ENCODE assay signal across 8 cellular contexts in genomic region chr15:63041982-63042878, GRCh38. TPM values are rescaled to one million over a fixed set of nuclear protein-coding genes. Genes with fewer than 3 reads are reported as not detected.
DNase-seq lines count a peak whose midpoint lies in the region; ATAC-seq and TF ChIP-seq lines count a peak whose summit lies in the region.

Gene TPM1 (plus strand): TSS chr15:63042747. CDS start chr15:63042830, 83 bp downstream.

- intact Hi-C loops in HCT116 (cut with micrococcal nuclease) (loop anchor here (10.0 kb wide), 1 partner anchor 233 kb away; the partner anchor contains the start of gene APH1B), tibial artery (cut with DNase I; ENCODE audit: low total_unique reads) (loop anchor here (5.0 kb wide), 1 partner anchor 195 kb away; no protein-coding TSS in a partner anchor)

- H3K4me2 ChIP-seq in HCT116 (ENCODE audit: low read length) = no peak within 1 kb of the TSS

- no peaks in the 10 kb centered on the region for H4K20me1 ChIP-seq in HCT116 (ENCODE audit: insufficient read depth)

- H3K27me3 ChIP-seq in BJ (ENCODE audit: control insufficient read depth, insufficient read depth, low read length) (no peaks in the 10 kb centered on the region), HCT116 (ENCODE audit: insufficient read depth, low read length) (no peaks in the 10 kb centered on the region), mononuclear cell (ENCODE audit: insufficient read depth, low read length) (peaks cover 75% of the 10 kb centered on the region), tibial artery (no peaks in the 10 kb centered on the region)

- RAD21 ChIA-PET in HCT116 (lab: Charles Lee; ENCODE audit: low non-redundant PET in 1 of 2, low total read pairs in 2 of 2, uncharacterized antibody in 2 of 2, unreplicated experiment in 2 of 2) = no interaction called here

- CTCF ChIA-PET in BJ (lab: Yijun Ruan, JAX) (interaction anchor here (1.2 to 1.4 kb wide), 3 partner anchors 65 to 260 kb away, joined by 3 to 4 read pairs (median 4); no protein-coding TSS in a partner anchor), HCT116 (lab: Charles Lee) (no interaction called here)

- ATAC-seq in HCT116 (no peak), HG03520 (IDR thresholded peaks at IDR 0.05; ENCODE audit: unreplicated experiment) (no peak)

- H3K4me3 ChIP-seq in BJ (ENCODE audit: low read depth, low read length) (peak within 1 kb of the TSS; percentile 90), HCT116 (replicated peaks in 1 of 2; ENCODE audit: low read depth in 1 of 2, low read length in 2 of 2) (no peak within 1 kb of the TSS), epithelial cell of proximal tubule (ENCODE audit: low read depth, low read length) (peak within 1 kb of the TSS; percentile 75), mononuclear cell (ENCODE audit: low read length) (no peak within 1 kb of the TSS), tibial artery (peak within 1 kb of the TSS; percentile 90 to 95)

- TF ChIP-seq RAD21 in HCT116 (IDR thresholded peaks at IDR 0.05; ENCODE audit: low read depth) = no peak

- no TSS peak for BruUV-seq in HCT116 (replicated peaks; lab: Mats Ljungman, UMichigan)

- H3K9me3 ChIP-seq in HCT116 (ENCODE audit: control insufficient read depth in 1 of 2, insufficient read depth in 1 of 2, low read depth in 1 of 2, low read length in 2 of 2) = no peaks in the 10 kb centered on the region
- H3K9me3 ChIP-seq in mononuclear cell (ENCODE audit: low read depth, low read length) = no peaks in the 10 kb centered on the region
- H3K9me3 ChIP-seq in tibial artery = no peaks in the 10 kb centered on the region

- DNase-seq in BJ (ENCODE audit: low read depth) (peak; percentile 70), HCT116 (ENCODE audit: low read depth, low spot score) (no peak), epithelial cell of proximal tubule (ENCODE audit: low read depth) (no peak), tibial artery (peak; percentile 93 to 97), globus pallidus (ENCODE audit: low spot score) (no peak)

- POLR2A ChIA-PET in BJ (lab: Charles Lee) (interaction anchor here (0.6 to 1.0 kb wide), 5 partner anchors 12 to 462 kb away, joined by 4 read pairs; partner anchors contain the start of gene USP3), HCT116 (lab: Charles Lee) (no interaction called here)

- H3K9ac ChIP-seq in HCT116 (ENCODE audit: low read length) = no peak within 1 kb of the TSS

- TF ChIP-seq POLR2A in HCT116 (IDR thresholded peaks at IDR 0.05; ENCODE audit: borderline replicate concordance, extremely low read depth, insufficient read depth, insufficient read length) = no peak

- H3K36me3 ChIP-seq in BJ (ENCODE audit: control insufficient read depth, insufficient read depth, low read length) (peaks cover 10% of the 10 kb centered on the region), HCT116 (ENCODE audit: control insufficient read depth in 1 of 2, insufficient read depth in 2 of 2, low read length in 2 of 2) (no peaks in the 10 kb centered on the region), tibial artery (peaks cover 11 to 28% (median 27%) of the 10 kb centered on the region in 3 donors)

- TF ChIP-seq CTCF in BJ (IDR thresholded peaks at IDR 0.05; ENCODE audit: insufficient read depth, low read depth, low read length) (peak; percentile 18; the same call in 1 of the 2 replicates), HCT116 (IDR thresholded peaks at IDR 0.05 in 2 of 3, conservative IDR thresholded peaks at IDR 0.05 in 1 of 3; ENCODE audit: borderline replicate concordance in 1 of 3, insufficient read depth in 1 of 3, low read depth in 2 of 3, low read length in 2 of 3) (no peak), VCaP (conservative IDR thresholded peaks at IDR 0.05) (no peak), epithelial cell of proximal tubule (conservative IDR thresholded peaks at IDR 0.05; ENCODE audit: low read depth, low read length) (peak; percentile 24), tibial artery (IDR thresholded peaks at IDR 0.05) (peak in 1 of 2 experiments; percentile 8)

- H3K9me2 ChIP-seq in HCT116 (ENCODE audit: insufficient read depth) = no peaks in the 10 kb centered on the region

- H3K4me1 ChIP-seq in HCT116 (ENCODE audit: control insufficient read depth in 1 of 2, insufficient read depth in 2 of 2, low read length in 2 of 2) (peaks cover 2 to 14% of the 10 kb centered on the region in 2 experiments; a peak in 2 of 4 replicates), mononuclear cell (ENCODE audit: insufficient read depth, low read length) (peaks cover 18% of the 10 kb centered on the region), tibial artery (peaks cover 0 to 28% (median 15%) of the 10 kb centered on the region in 4 donors)

- no peak within 1 kb of the TSS for H2AFZ ChIP-seq in HCT116 (ENCODE audit: low read depth, low read length, poor library complexity, severe bottlenecking)

- no peaks in the 10 kb centered on the region for H3K79me2 ChIP-seq in HCT116 (ENCODE audit: insufficient read depth, low read length)

- no peak within 1 kb of the TSS for H3K27ac ChIP-seq in HCT116 (ENCODE audit: low read depth, low read length)
- peak within 1 kb of the TSS; percentile 80 for H3K27ac ChIP-seq in VCaP
- peak within 1 kb of the TSS; percentile 93 to 97 for H3K27ac ChIP-seq in tibial artery

TF ChIP-seq in HCT116, 20 proteins besides CTCF, POLR2A, EP300 and RAD21:
- TF ChIP-seq JUND (IDR thresholded peaks at IDR 0.05) (no peak), ZFX (IDR thresholded peaks at IDR 0.05) (no peak)

RNA-seq across cellular contexts. Expression of gene TPM1, which starts in this region (rescaled TPM):
- 1,575 and 2,338 TPM in 2 replicates for polyA plus RNA-seq in BJ (2011; rRNA removed)
- 714 and 743 TPM in 2 replicates for polyA minus RNA-seq in BJ (2011; rRNA and poly(A)+ RNA removed)
- total RNA-seq in HCT116 (2021; ENCODE audit: unreplicated experiment) (22.5 TPM), epithelial cell of proximal tubule (887 and 925 TPM in 2 replicates), mononuclear cell (23.8 TPM)
- 21.6 and 27.5 TPM in 2 replicates for polyA plus RNA-seq in HCT116 (2012)

Comparison
In these comparisons a context has a peak if more than half of its experiments do, and no peak if none do; other contexts are left out.
1. RNA of gene TPM1 (total RNA-seq): 887 to 925 TPM in epithelial cell of proximal tubule; 23.8 TPM in mononuclear cell (single experiment) and 22.5 TPM in HCT116 (single experiment); every median in the first group is over 10 times any median in the second.
2. DNase-seq: peak in BJ (single experiment) and tibial artery (2 of 2); none in HCT116 (single experiment), epithelial cell of proximal tubule (single experiment) and globus pallidus (single experiment).
3. H3K4me3 ChIP-seq: peak in BJ (single experiment), epithelial cell of proximal tubule (single experiment) and tibial artery (2 of 2); none in HCT116 (0 of 2) and mononuclear cell (single experiment).
4. CTCF ChIP-seq: peak in BJ (single experiment) and epithelial cell of proximal tubule (single experiment); none in HCT116 (0 of 3) and VCaP (single experiment).